In genomic region chr6:129312865-129313264, GRCh38 we compare ENCODE assay signal across 14 cellular contexts.
DNase-seq lines count a peak whose midpoint lies in the region; ATAC-seq, FAIRE-seq and TF ChIP-seq lines count a peak whose summit lies in the region.
"Had no signal": no experiment of that assay in that cellular context is flagged by ENCODE, and none has a peak within 500 bp of the region (broad histone marks: within the 10 kb centered on the region; RNA-seq: fewer than 3 reads in every experiment).

No MANE protein-coding gene starts in this region.

- H3K4me1 ChIP-seq in keratinocyte (ENCODE audit: control insufficient read depth, extremely low read depth, insufficient read depth, low read length): peaks cover 3% of the 10 kb centered on the region

- H4K20me1 ChIP-seq in keratinocyte (ENCODE audit: control insufficient read depth, extremely low read depth, insufficient read depth, low read length): no peaks in the 10 kb centered on the region

- no peaks in the 10 kb centered on the region for H3K79me2 ChIP-seq in keratinocyte (ENCODE audit: control insufficient read depth, insufficient read depth, low read length)

- H3K4me3 ChIP-seq in cardiac fibroblast (replicated peaks in 1 of 2; ENCODE audit: low read depth in 2 of 2, low read length in 2 of 2) (no peak overlapping the region), keratinocyte (ENCODE audit: control insufficient read depth in 2 of 3, extremely low read depth in 1 of 3, insufficient read depth in 2 of 3, low read depth in 1 of 3, low read length in 3 of 3) (no peak overlapping the region)

- no peaks in the 10 kb centered on the region for H3K4me1 Mint-ChIP-seq in activated T-cell treated with anti-CD3 and anti-CD28 coated beads, Interleukin-2, amount 50 U/mL, for 4 hours (ENCODE audit: low read depth)
- H3K4me1 Mint-ChIP-seq: stimulated activated naive CD8-positive, alpha-beta T cell treated with anti-CD3 and anti-CD28 coated beads, Interleukin-15, amount 100 ng/mL, for 72 hours had no signal

- no peaks in the 10 kb centered on the region for H3K36me3 ChIP-seq in keratinocyte (ENCODE audit: control insufficient read depth in 2 of 2, extremely low read depth in 1 of 2, insufficient read depth in 2 of 2, low read length in 2 of 2)

- no peak overlapping the region for H2AFZ ChIP-seq in keratinocyte (ENCODE audit: control insufficient read depth, low read length)

- no peaks in the 10 kb centered on the region for H3K9me1 ChIP-seq in keratinocyte (ENCODE audit: control insufficient read depth, extremely low read depth, insufficient read depth, low read length)

- H3K4me2 ChIP-seq in keratinocyte (ENCODE audit: control insufficient read depth, extremely low read depth, insufficient read depth, low read depth, low read length): no peak overlapping the region

- H3K9me3 Mint-ChIP-seq in activated T-cell treated with anti-CD3 and anti-CD28 coated beads, Interleukin-2, amount 50 U/mL, for 4 hours: no peaks in the 10 kb centered on the region
- H3K9me3 Mint-ChIP-seq: stimulated activated naive CD8-positive, alpha-beta T cell treated with anti-CD3 and anti-CD28 coated beads, Interleukin-15, amount 100 ng/mL, for 72 hours had no signal

- H3K27ac ChIP-seq in keratinocyte (ENCODE audit: control insufficient read depth, insufficient read depth, low read length): no peak overlapping the region

- no peaks in the 10 kb centered on the region for H3K36me3 Mint-ChIP-seq in activated T-cell treated with anti-CD3 and anti-CD28 coated beads, Interleukin-2, amount 50 U/mL, for 4 hours (ENCODE audit: insufficient read depth)

- DNase-seq in AG09319 (ENCODE audit: extremely low read depth, low read depth) (peak; percentile 3), HT-29 (ENCODE audit: low spot score) (peak; percentile 76), cardiac fibroblast (ENCODE audit: low read depth in 2 of 2) (peak; percentile 54 to 74), keratinocyte (ENCODE audit: low read depth, low spot score) (no peak), NCI-H187 treated with DMSO at 0.1 percent for 48 hours (lab: John Stamatoyannopoulos, UW) (no peak), NCI-H2107 (lab: John Stamatoyannopoulos, UW) (no peak), T-helper 9 cell (no peak)
- DNase-seq in activated T-cell treated with anti-CD3 and anti-CD28 coated beads, Interleukin-2, amount 50 U/mL, for 4 hours: no peak
- DNase-seq: activated T-cell treated with anti-CD3 and anti-CD28 coated beads, Interleukin-2, amount 50 U/mL, for 1 hour; COR-L47; NCI-H1436 treated with DMSO at 0.1 percent for 48 hours; OCI-M1; stimulated activated naive CD8-positive, alpha-beta T cell treated with anti-CD3 and anti-CD28 coated beads, Interleukin-15, amount 100 ng/mL, for 72 hours had no signal

- dilution Hi-C loops in keratinocyte (cut with MboI; ENCODE audit: extremely low pct_ligation_motif_present, low sequenced_read_pairs): no loop called here

- no peak overlapping the region for H3K9ac ChIP-seq in keratinocyte (ENCODE audit: control insufficient read depth, extremely low read depth, insufficient read depth, low read length)

- TF ChIP-seq CTCF in AG09319 (IDR thresholded peaks at IDR 0.05; ENCODE audit: low read depth, low read length) (no peak), cardiac fibroblast (IDR thresholded peaks at IDR 0.05; ENCODE audit: low read depth, low read length) (no peak), keratinocyte (optimal IDR thresholded peaks at IDR 0.05 in 1 of 3, IDR thresholded peaks at IDR 0.05 in 1 of 3, conservative IDR thresholded peaks at IDR 0.05 in 1 of 3; ENCODE audit: extremely low read depth in 1 of 3, insufficient read depth in 2 of 3, low read length in 3 of 3) (no peak)

- no peak overlapping the region for H3K4me3 Mint-ChIP-seq in activated T-cell treated with anti-CD3 and anti-CD28 coated beads, Interleukin-2, amount 50 U/mL, for 4 hours
- H3K4me3 Mint-ChIP-seq: stimulated activated naive CD8-positive, alpha-beta T cell treated with anti-CD3 and anti-CD28 coated beads, Interleukin-15, amount 100 ng/mL, for 72 hours had no signal

- H3K27me3 Mint-ChIP-seq in activated T-cell treated with anti-CD3 and anti-CD28 coated beads, Interleukin-2, amount 50 U/mL, for 4 hours (ENCODE audit: low read depth): peaks cover under 1% of the 10 kb centered on the region

- ATAC-seq in activated T-cell treated with anti-CD3 and anti-CD28 coated beads, Interleukin-2, amount 50 U/mL, for 4 hours: no peak
- ATAC-seq: stimulated activated naive CD8-positive, alpha-beta T cell treated with anti-CD3 and anti-CD28 coated beads, Interleukin-15, amount 100 ng/mL, for 72 hours had no signal

- no peaks in the 10 kb centered on the region for H3K27me3 ChIP-seq in keratinocyte (ENCODE audit: control insufficient read depth, extremely low read depth, insufficient read depth, low read length)

- H3K9me3 ChIP-seq in keratinocyte (ENCODE audit: control insufficient read depth, low read depth, low read length): no peaks in the 10 kb centered on the region

- FAIRE-seq in keratinocyte (lab: Jason Lieb, UNC): peak; percentile 36
- FAIRE-seq: GM18507 had no signal

Comparison
In these comparisons a context has a peak if more than half of its experiments do, and no peak if none do; other contexts are left out.
1. DNase-seq: peak in AG09319 (single experiment), HT-29 (single experiment) and cardiac fibroblast (2 of 2); none in keratinocyte (single experiment), activated T-cell treated with anti-CD3 and anti-CD28 coated beads, Interleukin-2, amount 50 U/mL, for 4 hours (single experiment), NCI-H187 treated with DMSO at 0.1 percent for 48 hours (single experiment), NCI-H2107 (single experiment) and T-helper 9 cell (single experiment).